ENCODE assay signal across 8 cellular contexts in genomic region chr19:17947815-17948473, GRCh38. TPM values are rescaled to one million over a fixed set of nuclear protein-coding genes. Genes with fewer than 3 reads are reported as not detected.
DNase-seq lines count a peak whose midpoint lies in the region; ATAC-seq and TF ChIP-seq lines count a peak whose summit lies in the region.

No MANE protein-coding gene starts in this region.

- H3K9me3 ChIP-seq in CD8-positive, alpha-beta T cell (ENCODE audit: low read length): no peaks in the 10 kb centered on the region
- no peaks in the 10 kb centered on the region for H3K9me3 ChIP-seq in HUES6 (ENCODE audit: control insufficient read depth, insufficient read depth, low read depth, low read length)

- peak overlapping the region; percentile 44 for H3K27ac ChIP-seq in CD8-positive, alpha-beta T cell (ENCODE audit: low read depth, low read length)
- H3K27ac ChIP-seq in HUES6 (ENCODE audit: low read depth, low read length): no peak overlapping the region

- peak; percentile 66 for ATAC-seq in CD8-positive, alpha-beta T cell
- ATAC-seq in GM21381 (IDR thresholded peaks at IDR 0.05; ENCODE audit: unreplicated experiment): peak; percentile 51
- peak; percentile 65 for ATAC-seq in effector memory CD8-positive, alpha-beta T cell (replicated peaks)

- H3K27ac Mint-ChIP-seq in CD8-positive, alpha-beta T cell: no peak overlapping the region
- H3K27ac Mint-ChIP-seq in effector memory CD8-positive, alpha-beta T cell: peak overlapping the region; percentile 95 to 98

- H3K27me3 ChIP-seq in CD8-positive, alpha-beta T cell (ENCODE audit: insufficient read depth, low read length): peaks cover 38% of the 10 kb centered on the region
- peaks cover 43% of the 10 kb centered on the region for H3K27me3 ChIP-seq in HUES6 (ENCODE audit: control insufficient read depth, insufficient read depth, low read length)

- CTCF ChIA-PET in CD8-positive, alpha-beta T cell (lab: Charles Lee): interaction anchor here (0.9 to 28.7 kb wide), 4 partner anchors 11 to 152 kb away, joined by 3 to 510 read pairs (median 34); partner anchors contain the start of gene CCDC124

- POLR2A ChIA-PET in CD8-positive, alpha-beta T cell (lab: Charles Lee): interaction anchor here (1.1 to 2.8 kb wide), 3 partner anchors 15 to 72 kb away, joined by 4 to 7 read pairs (median 6); partner anchors contain the start of gene CCDC124

- H3K4me3 Mint-ChIP-seq in CD8-positive, alpha-beta T cell: peak overlapping the region; percentile 74
- peak overlapping the region; percentile 86 to 87 for H3K4me3 Mint-ChIP-seq in effector memory CD8-positive, alpha-beta T cell

- peak overlapping the region; percentile 82 for H3K9ac ChIP-seq in HUES6 (ENCODE audit: low read length)

- H3K36me3 Mint-ChIP-seq in CD8-positive, alpha-beta T cell: peaks cover 6% of the 10 kb centered on the region
- H3K36me3 Mint-ChIP-seq in effector memory CD8-positive, alpha-beta T cell (ENCODE audit: insufficient read depth): peaks cover 51% of the 10 kb centered on the region

- H3K36me3 ChIP-seq in CD8-positive, alpha-beta T cell (ENCODE audit: insufficient read depth, low read length): no peaks in the 10 kb centered on the region
- peaks cover 13% of the 10 kb centered on the region for H3K36me3 ChIP-seq in HUES6 (ENCODE audit: control insufficient read depth, insufficient read depth, low read length)

- H3K4me1 ChIP-seq in CD8-positive, alpha-beta T cell (ENCODE audit: insufficient read depth, low read length): peaks cover 52% of the 10 kb centered on the region
- peaks cover 29% of the 10 kb centered on the region for H3K4me1 ChIP-seq in HUES6 (ENCODE audit: control insufficient read depth, insufficient read depth, low read length)

- H3K4me1 Mint-ChIP-seq in CD8-positive, alpha-beta T cell (ENCODE audit: low read depth): peaks cover 49% of the 10 kb centered on the region
- peaks cover 39 to 41% of the 10 kb centered on the region in 2 donors for H3K4me1 Mint-ChIP-seq in effector memory CD8-positive, alpha-beta T cell (ENCODE audit: low read depth in 2 of 2)

- H3K9me3 Mint-ChIP-seq in CD8-positive, alpha-beta T cell: no peaks in the 10 kb centered on the region
- no peaks in the 10 kb centered on the region for H3K9me3 Mint-ChIP-seq in effector memory CD8-positive, alpha-beta T cell

- H3K27me3 Mint-ChIP-seq in CD8-positive, alpha-beta T cell (ENCODE audit: low read depth): peaks cover 30% of the 10 kb centered on the region
- H3K27me3 Mint-ChIP-seq in effector memory CD8-positive, alpha-beta T cell: peaks cover 31 to 43% of the 10 kb centered on the region in 2 donors

- peak overlapping the region; percentile 57 for H3K4me3 ChIP-seq in CD8-positive, alpha-beta T cell (ENCODE audit: low read depth, low read length)
- peak overlapping the region; percentile 72 for H3K4me3 ChIP-seq in HUES6 (ENCODE audit: low read depth, low read length)

- intact Hi-C loops in CD8-positive, alpha-beta T cell (cut with DNase I, micrococcal nuclease): loop anchor here (1.0 to 5.0 kb wide), 5 partner anchors 16 to 574 kb away; partner anchors contain the start of genes ELL (in 1 of the 2) and MPV17L2 (in 1 of the 2)

- DNase-seq in CD8-positive, alpha-beta T cell: peak; percentile 88 to 96 (median 94)
- DNase-seq in NOMO-1 (lab: John Stamatoyannopoulos, UW; ENCODE audit: unreplicated experiment in 2 of 2) (peak; percentile 93 to 97), mesenteric fat pad (ENCODE audit: low spot score) (peak; percentile 95)
- peak; percentile 83 to 91 for DNase-seq in activated CD8-positive, alpha-beta memory T cell treated with anti-CD3 and anti-CD28 coated beads for 4 hours (ENCODE audit: low read depth in 2 of 2)
- DNase-seq in effector memory CD8-positive, alpha-beta T cell: peak; percentile 90 to 95 (median 93)
- DNase-seq in stimulated activated CD8-positive, alpha-beta memory T cell treated with anti-CD3 and anti-CD28 coated beads, Interleukin-12 subunit alpha, Interleukin-12 subunit beta, amount 100 ng/mL, for 4 hours (ENCODE audit: low read depth): peak; percentile 96

- TF ChIP-seq CTCF in CD8-positive, alpha-beta T cell (IDR thresholded peaks at IDR 0.05): no peak

RNA-seq across cellular contexts. Expression of gene CCDC124, which starts 15.1 kb away (rescaled TPM):
- total RNA-seq in CD8-positive, alpha-beta T cell: 10 to 100 TPM; 29.7 to 35.9 TPM
- 78.9 TPM for total RNA-seq in mesenteric fat pad

RNA-seq across cellular contexts. Expression of gene KCNN1, which starts 19.0 kb away (rescaled TPM):
- total RNA-seq in CD8-positive, alpha-beta T cell: not detected
- total RNA-seq in mesenteric fat pad: 0.13 TPM
